Comparison of ENCODE assay signal across 19 cellular contexts in the genomic region with DNA sequence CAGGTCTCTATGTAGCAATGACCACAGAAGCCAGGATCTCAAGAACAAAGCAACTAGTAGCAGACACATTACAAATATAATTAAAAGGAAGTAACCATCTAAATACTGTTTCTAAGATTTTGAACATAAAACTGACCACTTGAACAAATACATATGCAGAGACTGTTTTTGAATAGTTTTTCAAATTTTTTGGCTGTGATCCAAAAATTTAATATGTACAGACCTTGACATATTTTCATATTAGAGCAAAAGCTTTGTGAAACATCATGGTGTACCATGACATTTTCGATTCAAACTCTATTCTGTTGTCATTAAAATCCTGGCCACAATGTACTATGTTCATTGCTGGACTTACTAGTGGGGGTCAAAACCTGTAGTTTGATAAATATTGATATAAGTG.
DNase-seq lines count a peak whose midpoint lies in the region; ATAC-seq and TF ChIP-seq lines count a peak whose summit lies in the region.
"Had no signal": no experiment of that assay in that cellular context is flagged by ENCODE, and none has a peak within 500 bp of the region (broad histone marks: within the 10 kb centered on the region; RNA-seq: fewer than 3 reads in every experiment).

No MANE protein-coding gene starts in this region.

- H4K20me1 ChIP-seq in SK-N-SH (ENCODE audit: insufficient read depth), result no peaks in the 10 kb centered on the region
- no peaks in the 10 kb centered on the region for H4K20me1 ChIP-seq in neural cell (ENCODE audit: insufficient read depth)

- intact Hi-C loops in psoas muscle (cut with DNase I), result no loop called here
- intact Hi-C loops in activated naive CD4-positive, alpha-beta T cell treated with anti-CD3 and anti-CD28 coated beads for 36 hours (cut with micrococcal nuclease), result no loop called here

- CTCF ChIA-PET in SK-N-SH (lab: Yijun Ruan, JAX), result no interaction called here
- CTCF ChIA-PET in activated naive CD4-positive, alpha-beta T cell treated with anti-CD3 and anti-CD28 coated beads for 36 hours (lab: Charles Lee), result no interaction called here

- no peak overlapping the region for H2AFZ ChIP-seq in SK-N-SH (ENCODE audit: low read depth)
- H2AFZ ChIP-seq in neural cell (ENCODE audit: low read depth, low read length), result no peak overlapping the region
- H2AFZ ChIP-seq: GM23248 had no signal

- H3K27me3 ChIP-seq in SK-N-SH (ENCODE audit: insufficient read depth) (no peaks in the 10 kb centered on the region), neural cell (ENCODE audit: insufficient read depth, low read depth, low read length) (no peaks in the 10 kb centered on the region), psoas muscle (ENCODE audit: insufficient read depth in 3 of 3, low read length in 2 of 3) (no peaks in the 10 kb centered on the region)

- peak overlapping the region in 1 of 2 experiments; percentile 39; a peak in 1 of 4 replicates for H3K27ac ChIP-seq in SK-N-SH (ENCODE audit: low read depth in 2 of 2, low read length in 1 of 2)
- peak overlapping the region; percentile 26 for H3K27ac ChIP-seq in neural cell (ENCODE audit: low read length)
- peak overlapping the region; percentile 11 for H3K27ac ChIP-seq in psoas muscle
- H3K27ac ChIP-seq: 22Rv1, GM23248 had no signal

- POLR2A ChIA-PET in SK-N-SH (lab: Yijun Ruan, JAX), result no interaction called here

- no peak for TF ChIP-seq RAD21 in SK-N-SH (IDR thresholded peaks at IDR 0.05; ENCODE audit: low read length)
- no peak for TF ChIP-seq RAD21 in neural cell (conservative IDR thresholded peaks at IDR 0.05)

- H3K9ac ChIP-seq in SK-N-SH (no peak overlapping the region), neural cell (ENCODE audit: low read length) (no peak overlapping the region)
- H3K9ac ChIP-seq: GM23248 had no signal

- H3K79me2 ChIP-seq in SK-N-SH (ENCODE audit: insufficient read depth), result no peaks in the 10 kb centered on the region
- H3K79me2 ChIP-seq in neural cell (replicated peaks; ENCODE audit: insufficient read depth, low read length), result no peaks in the 10 kb centered on the region

- WGBS in SK-N-SH (ENCODE audit: low lambda C conversion rate), result 0% methylated on average over 1 of the region's 1 CpG
- 26 to 44% (median 35%) methylated on average over 1 of the region's 1 CpG for WGBS in psoas muscle, 3 donors

- H3K9me3 Mint-ChIP-seq in activated naive CD4-positive, alpha-beta T cell treated with anti-CD3 and anti-CD28 coated beads for 36 hours, result peaks cover 23% of the 10 kb centered on the region

- TF ChIP-seq CTCF in SK-N-SH (IDR thresholded peaks at IDR 0.05) (no peak), neural cell (IDR thresholded peaks at IDR 0.05; ENCODE audit: poor library complexity, severe bottlenecking) (no peak), psoas muscle (IDR thresholded peaks at IDR 0.05) (no peak)

- no peak overlapping the region for H3K27ac Mint-ChIP-seq in activated naive CD4-positive, alpha-beta T cell treated with anti-CD3 and anti-CD28 coated beads for 36 hours
- H3K27ac Mint-ChIP-seq: CD4-positive, CD25-positive, alpha-beta regulatory T cell; CD8-positive, alpha-beta memory T cell had no signal

- H3K4me2 ChIP-seq in SK-N-SH (no peak overlapping the region), neural cell (ENCODE audit: low read length) (peak overlapping the region; percentile 23)

- H3K9me3 ChIP-seq in SK-N-SH (no peaks in the 10 kb centered on the region; the same call in 1 of the 2 replicates), neural cell (ENCODE audit: low read length) (no peaks in the 10 kb centered on the region), psoas muscle (peaks cover 23% of the 10 kb centered on the region)
- H3K9me3 ChIP-seq: HAP-1 had no signal

- H3K4me3 Mint-ChIP-seq in activated naive CD4-positive, alpha-beta T cell treated with anti-CD3 and anti-CD28 coated beads for 36 hours, result no peak overlapping the region
- H3K4me3 Mint-ChIP-seq: CD4-positive, CD25-positive, alpha-beta regulatory T cell; CD8-positive, alpha-beta memory T cell had no signal

- H3K4me1 ChIP-seq in SK-N-SH (ENCODE audit: control insufficient read depth in 1 of 2, insufficient read depth in 2 of 2, low read depth in 1 of 2, low read length in 1 of 2), result peaks cover 4 to 18% of the 10 kb centered on the region in 2 experiments
- peaks cover 21% of the 10 kb centered on the region for H3K4me1 ChIP-seq in psoas muscle
- H3K4me1 ChIP-seq: HAP-1 had no signal

- H3K36me3 ChIP-seq in SK-N-SH (replicated peaks in 1 of 2; ENCODE audit: control insufficient read depth in 1 of 2, insufficient read depth in 2 of 2, low read length in 1 of 2), result no peaks in the 10 kb centered on the region
- no peaks in the 10 kb centered on the region for H3K36me3 ChIP-seq in neural cell (ENCODE audit: insufficient read depth, low read length)
- H3K36me3 ChIP-seq in psoas muscle (ENCODE audit: insufficient read depth in 1 of 2, low read depth in 1 of 2), result no peaks in the 10 kb centered on the region
- H3K36me3 ChIP-seq: HAP-1 had no signal

- H3K36me3 Mint-ChIP-seq in activated naive CD4-positive, alpha-beta T cell treated with anti-CD3 and anti-CD28 coated beads for 36 hours (ENCODE audit: low read depth), result no peaks in the 10 kb centered on the region
- H3K36me3 Mint-ChIP-seq: CD4-positive, CD25-positive, alpha-beta regulatory T cell; CD8-positive, alpha-beta memory T cell had no signal

- no peaks in the 10 kb centered on the region for H3K9me2 ChIP-seq in SK-N-SH
- no peaks in the 10 kb centered on the region for H3K9me2 ChIP-seq in neural cell (ENCODE audit: insufficient read depth, low read length)

- H3F3A ChIP-seq in SK-N-SH (replicated peaks; ENCODE audit: insufficient read depth) (peaks cover 24% of the 10 kb centered on the region), neural cell (ENCODE audit: insufficient read depth, low read length, poor library complexity, severe bottlenecking) (no peaks in the 10 kb centered on the region)

- peaks cover under 1% of the 10 kb centered on the region for H3K27me3 Mint-ChIP-seq in activated naive CD4-positive, alpha-beta T cell treated with anti-CD3 and anti-CD28 coated beads for 36 hours (ENCODE audit: low read depth)
- H3K27me3 Mint-ChIP-seq: CD8-positive, alpha-beta memory T cell had no signal

- H3K4me1 Mint-ChIP-seq in activated naive CD4-positive, alpha-beta T cell treated with anti-CD3 and anti-CD28 coated beads for 36 hours (ENCODE audit: low read depth), result no peaks in the 10 kb centered on the region
- H3K4me1 Mint-ChIP-seq: CD4-positive, CD25-positive, alpha-beta regulatory T cell; CD8-positive, alpha-beta memory T cell had no signal

- ATAC-seq in SK-N-SH treated with all-trans-retinoic acid at 6 μM for 48 hours (no peak), psoas muscle (peak in 1 of 4 donors; percentile 26), GM21619 (IDR thresholded peaks at IDR 0.05; ENCODE audit: unreplicated experiment) (no peak)
- ATAC-seq: GM12878 had no signal

- no peak for DNase-seq in SK-N-SH
- no peak for DNase-seq in psoas muscle
- no peak for DNase-seq in activated naive CD4-positive, alpha-beta T cell treated with anti-CD3 and anti-CD28 coated beads for 36 hours
- DNase-seq in HT-29 (ENCODE audit: low spot score), result no peak
- DNase-seq: C1 segment of cervical spinal cord; CD4-positive, CD25-positive, alpha-beta regulatory T cell; CD8-positive, alpha-beta memory T cell; COR-L47; DMS 273 treated with DMSO at 0.1 percent for 48 hours; DMS53; DND-41; EL; GM23248 had no signal

- no peak for TF ChIP-seq EP300 in SK-N-SH (IDR thresholded peaks at IDR 0.05; ENCODE audit: borderline replicate concordance in 1 of 2, low read depth in 1 of 2, low read length in 1 of 2)
- TF ChIP-seq EP300 in neural cell (conservative IDR thresholded peaks at IDR 0.05; ENCODE audit: poor library complexity, severe bottlenecking), result no peak

- H3K4me3 ChIP-seq in SK-N-SH (ENCODE audit: low read depth in 2 of 2, low read length in 1 of 2) (no peak overlapping the region), neural cell (ENCODE audit: low read length) (peak overlapping the region; percentile 40), psoas muscle (no peak overlapping the region)
- H3K4me3 ChIP-seq: GM12878, GM23248, HAP-1 had no signal

TF ChIP-seq in SK-N-SH, 30 proteins besides CTCF, POLR2A, EP300 and RAD21:
- TF ChIP-seq RXRA (IDR thresholded peaks at IDR 0.05; ENCODE audit: borderline replicate concordance, low read depth) (no peak), NFIC (IDR thresholded peaks at IDR 0.05; ENCODE audit: borderline replicate concordance) (peak; percentile 48)
TF ChIP-seq in SK-N-SH: peak in this region for 1.

TF ChIP-seq in SK-N-SH treated with all-trans-retinoic acid at 6 μM for 48 hours, 23 proteins besides CTCF, POLR2A, EP300 and RAD21 (continues in another document):
- TF ChIP-seq, protein P1, sequence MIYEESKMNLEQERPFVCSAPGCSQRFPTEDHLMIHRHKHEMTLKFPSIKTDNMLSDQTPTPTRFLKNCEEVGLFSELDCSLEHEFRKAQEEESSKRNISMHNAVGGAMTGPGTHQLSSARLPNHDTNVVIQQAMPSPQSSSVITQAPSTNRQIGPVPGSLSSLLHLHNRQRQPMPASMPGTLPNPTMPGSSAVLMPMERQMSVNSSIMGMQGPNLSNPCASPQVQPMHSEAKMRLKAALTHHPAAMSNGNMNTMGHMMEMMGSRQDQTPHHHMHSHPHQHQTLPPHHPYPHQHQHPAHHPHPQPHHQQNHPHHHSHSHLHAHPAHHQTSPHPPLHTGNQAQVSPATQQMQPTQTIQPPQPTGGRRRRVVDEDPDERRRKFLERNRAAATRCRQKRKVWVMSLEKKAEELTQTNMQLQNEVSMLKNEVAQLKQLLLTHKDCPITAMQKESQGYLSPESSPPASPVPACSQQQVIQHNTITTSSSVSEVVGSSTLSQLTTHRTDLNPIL (CRISPR knock-in tag; IDR thresholded peaks at IDR 0.05; ENCODE audit: low read depth), result no peak
- no peak for TF ChIP-seq ZNF8 (CRISPR knock-in tag; IDR thresholded peaks at IDR 0.05)

TF ChIP-seq in neural cell, 6 proteins besides CTCF, POLR2A, EP300 and RAD21 (continues in another document):
- TF ChIP-seq TAF1 (IDR thresholded peaks at IDR 0.05; ENCODE audit: low read depth), result no peak
